Comparison of ENCODE assay signal across 2 cellular contexts in genomic region chr4:10662937-10663336, GRCh38.
TF ChIP-seq lines count a peak whose summit lies in the region.

No MANE protein-coding gene starts in this region.

TF ChIP-seq in K562, 482 proteins besides CTCF, POLR2A, EP300 and RAD21 (continues in another document):
- TF ChIP-seq PBX2 (CRISPR knock-in tag; IDR thresholded peaks at IDR 0.05; ENCODE audit: low read depth) (no peak), PBX2 (tag; conservative IDR thresholded peaks at IDR 0.05; ENCODE audit: low read depth) (peak; percentile 91), NR4A1 (CRISPR knock-in tag; IDR thresholded peaks at IDR 0.05) (no peak), NR4A1 (tag; IDR thresholded peaks at IDR 0.05) (0 out of 2 replicates have a peak, but pooled peaks have one; percentile 34), ZBTB12 (CRISPR knock-in tag; IDR thresholded peaks at IDR 0.05) (peak; percentile 39; the same call in 1 of the 2 replicates), ARID1B (IDR thresholded peaks at IDR 0.05) (peak; percentile 59), ARID3A (IDR thresholded peaks at IDR 0.05; ENCODE audit: borderline replicate concordance, low read depth, low read length) (no peak), PML (IDR thresholded peaks at IDR 0.05; ENCODE audit: low read length) (0 out of 2 replicates have a peak, but pooled peaks have one; percentile 27), ZBTB7A (IDR thresholded peaks at IDR 0.05; ENCODE audit: borderline replicate concordance, control insufficient read depth, low read depth, low read length) (no peak), TAL1 (IDR thresholded peaks at IDR 0.05) (peak; percentile 61), THAP7 (CRISPR knock-in tag; IDR thresholded peaks at IDR 0.05) (no peak), ETV6 (IDR thresholded peaks at IDR 0.05; ENCODE audit: borderline replicate concordance in 1 of 2, low read depth in 2 of 2, low read length in 1 of 2) (no peak), ETV6 (CRISPR knock-in tag; IDR thresholded peaks at IDR 0.05; ENCODE audit: borderline replicate concordance) (no peak), PYGO2 (tag; IDR thresholded peaks at IDR 0.05) (no peak), CBFA2T2 (conservative IDR thresholded peaks at IDR 0.05) (peak; percentile 54), TCF3 (CRISPR knock-in tag; IDR thresholded peaks at IDR 0.05) (peak; percentile 35; the same call in 1 of the 2 replicates), CBFA2T3 (IDR thresholded peaks at IDR 0.05) (peak; percentile 72), CTBP1 (IDR thresholded peaks at IDR 0.05; ENCODE audit: borderline replicate concordance) (peak; percentile 17; the same call in 1 of the 2 replicates), SMARCE1 (IDR thresholded peaks at IDR 0.05) (peak; percentile 39; the same call in 1 of the 2 replicates), SMARCA4 (IDR thresholded peaks at IDR 0.05) (0 out of 2 replicates have a peak, but pooled peaks have one; percentile 36), CXXC5 (CRISPR knock-in tag; IDR thresholded peaks at IDR 0.05) (peak; percentile 31; the same call in 1 of the 2 replicates), TEAD1 (CRISPR knock-in tag; IDR thresholded peaks at IDR 0.05) (peak in 1 of 2 experiments; percentile 56; a peak in 1 of 4 replicates), CCNT2 (IDR thresholded peaks at IDR 0.05; ENCODE audit: borderline replicate concordance, extremely low read depth, insufficient read length, low read depth, low read length) (peak; percentile 25), NCOR1 (IDR thresholded peaks at IDR 0.05) (peak; percentile 15; the same call in 1 of the 2 replicates), RCOR1 (IDR thresholded peaks at IDR 0.05; ENCODE audit: borderline replicate concordance in 1 of 2, low read depth in 2 of 2, low read length in 2 of 2) (peak in 1 of 2 experiments; percentile 18; a peak in 1 of 4 replicates), TEAD4 (IDR thresholded peaks at IDR 0.05; ENCODE audit: low read length) (peak; percentile 64; the same call in 1 of the 2 replicates), TEAD4 (CRISPR knock-in tag; IDR thresholded peaks at IDR 0.05; ENCODE audit: borderline replicate concordance) (no peak), NR2C1 (IDR thresholded peaks at IDR 0.05) (no peak), NR2C1 (tag; IDR thresholded peaks at IDR 0.05) (no peak), MEIS2 (IDR thresholded peaks at IDR 0.05; ENCODE audit: partially characterized antibody) (peak; percentile 87)

TF ChIP-seq in WTC11, 78 proteins besides CTCF, POLR2A, EP300 and RAD21 (continued from another document):
- TF ChIP-seq E2F1 (CRISPR knock-in tag; IDR thresholded peaks at IDR 0.05) (no peak), ETV6 (CRISPR knock-in tag; IDR thresholded peaks at IDR 0.05) (no peak), SOX15 (CRISPR knock-in tag; IDR thresholded peaks at IDR 0.05) (no peak)
